ENCODE assay signal across 14 cellular contexts in genomic region chr2:71749671-71750101, GRCh38.
A peak's percentile ranks its signal among the peaks of the same experiment; 100 is the strongest.
DNase-seq lines count a peak whose midpoint lies in the region; ATAC-seq and TF ChIP-seq lines count a peak whose summit lies in the region.
"Had no signal": no experiment of that assay in that cellular context is flagged by ENCODE, and none has a peak within 500 bp of the region (broad histone marks: within the 10 kb centered on the region; RNA-seq: fewer than 3 reads in every experiment).

No MANE protein-coding gene starts in this region.

- no peak overlapping the region for H3K27ac ChIP-seq in substantia nigra (ENCODE audit: low read depth, low read length, poor library complexity, severe bottlenecking)
- H3K27ac ChIP-seq: brain microvascular endothelial cell had no signal

- no peak overlapping the region for H3K4me3 ChIP-seq in choroid plexus epithelial cell (ENCODE audit: low read depth, low read length)

- no peak for TF ChIP-seq CTCF in choroid plexus epithelial cell (conservative IDR thresholded peaks at IDR 0.05; ENCODE audit: low read depth, low read length)

- DNase-seq in ELR (ENCODE audit: low read depth) (peak; percentile 44), NCI-H526 treated with DMSO at 0.1 percent for 48 hours (lab: John Stamatoyannopoulos, UW) (peak; percentile 37), choroid plexus epithelial cell (ENCODE audit: low read depth) (peak; percentile 23), pons (ENCODE audit: low spot score) (peak; percentile 13), substantia nigra (lab: John Stamatoyannopoulos, UW) (no peak)
- no peak for DNase-seq in activated CD4-positive, CD25-positive, alpha-beta regulatory T cell (lab: John Stamatoyannopoulos, UW)
- DNase-seq: activated CD4-positive, alpha-beta T cell treated with anti-CD3 and anti-CD28 coated beads, Interleukin-2, amount 50 U/mL, for 48 hours; activated effector memory CD4-positive, alpha-beta T cell treated with Interleukin-2 at 50 U/mL for 16 hours; brain microvascular endothelial cell; NK-92 treated with Interleukin-12 subunit alpha and Interleukin-12 subunit beta, amount 100 ng/mL, for 24 hours; stimulated activated CD4-positive, alpha-beta T cell treated with anti-CD3 and anti-CD28 coated beads, Interleukin-4, amount 100 ng/mL, for 24 hours; stimulated activated naive CD8-positive, alpha-beta T cell treated with anti-CD3 and anti-CD28 coated beads, Interleukin-15, amount 100 ng/mL, for 72 hours had no signal

- ATAC-seq in HG03442 (IDR thresholded peaks at IDR 0.05; ENCODE audit: unreplicated experiment) (no peak), HG02885 (IDR thresholded peaks at IDR 0.05; ENCODE audit: poor library complexity, unreplicated experiment) (no peak)
- ATAC-seq: stimulated activated naive CD8-positive, alpha-beta T cell treated with anti-CD3 and anti-CD28 coated beads, Interleukin-15, amount 100 ng/mL, for 72 hours had no signal

Comparison
In these comparisons a context has a peak if more than half of its experiments do, and no peak if none do; other contexts are left out.
1. DNase-seq: peak in ELR (single experiment), NCI-H526 treated with DMSO at 0.1 percent for 48 hours (single experiment), choroid plexus epithelial cell (single experiment) and pons (single experiment); none in activated CD4-positive, CD25-positive, alpha-beta regulatory T cell (0 of 4) and substantia nigra (0 of 49).